1 cellular context compared by ENCODE assay signal in genomic region chr3:43686700-43687498, GRCh38.
A peak's percentile ranks its signal among the peaks of the same experiment; 100 is the strongest.
TF ChIP-seq lines count a peak whose summit lies in the region.

No MANE protein-coding gene starts in this region.

TF ChIP-seq in K562, 482 proteins besides CTCF, POLR2A, EP300 and RAD21 (continued from another document and continues in another):
- TF ChIP-seq ZBTB11 (CRISPR knock-in tag; IDR thresholded peaks at IDR 0.05) (peak in 1 of 3 experiments; percentile 86; a peak in 2 of 6 replicates), GATA2 (CRISPR knock-in tag; IDR thresholded peaks at IDR 0.05) (peak; percentile 76), RREB1 (CRISPR knock-in tag; IDR thresholded peaks at IDR 0.05) (peak; percentile 93; the same call in 1 of the 2 replicates), MAFG (tag; conservative IDR thresholded peaks at IDR 0.05) (peak; percentile 26; the same call in 1 of the 2 replicates), ZNF830 (CRISPR knock-in tag; IDR thresholded peaks at IDR 0.05) (no peak), CHD4 (IDR thresholded peaks at IDR 0.05; ENCODE audit: insufficient read depth, insufficient replicate concordance, low read depth, low read length, poor library complexity, severe bottlenecking) (no peak), ARID3A (IDR thresholded peaks at IDR 0.05; ENCODE audit: borderline replicate concordance, low read depth, low read length) (peak; percentile 98), KDM4B (IDR thresholded peaks at IDR 0.05; ENCODE audit: borderline replicate concordance in 2 of 2, low read depth in 1 of 2) (no peak), ZSCAN32 (CRISPR knock-in tag; IDR thresholded peaks at IDR 0.05) (no peak), HNRNPH1 (optimal IDR thresholded peaks at IDR 0.05; ENCODE audit: low read depth, low read length) (no peak), SMARCA4 (IDR thresholded peaks at IDR 0.05) (peak; percentile 96), MED1 (CRISPR knock-in tag; IDR thresholded peaks at IDR 0.05; ENCODE audit: borderline replicate concordance) (no peak), ZNF75A (CRISPR knock-in tag; IDR thresholded peaks at IDR 0.05) (no peak), PTRF (tag; IDR thresholded peaks at IDR 0.05) (peak; percentile 57; the same call in 1 of the 2 replicates), TCF3 (CRISPR knock-in tag; IDR thresholded peaks at IDR 0.05) (peak; percentile 96), PKNOX1 (IDR thresholded peaks at IDR 0.05) (peak; percentile 98), BRD9 (IDR thresholded peaks at IDR 0.05; ENCODE audit: low read depth, partially characterized antibody) (peak; percentile 58), FOXJ3 (CRISPR knock-in tag; IDR thresholded peaks at IDR 0.05) (no peak), TEAD1 (CRISPR knock-in tag; IDR thresholded peaks at IDR 0.05) (peak in 1 of 2 experiments; percentile 79; a peak in 3 of 4 replicates), HDAC1 (IDR thresholded peaks at IDR 0.05) (peak in 1 of 2 experiments; percentile 63; a peak in 1 of 4 replicates), TCFL5 (CRISPR knock-in tag; conservative IDR thresholded peaks at IDR 0.05) (no peak; the same call in 1 of the 2 replicates), SRSF7 (optimal IDR thresholded peaks at IDR 0.05; ENCODE audit: low read depth, low read length) (no peak), HSF4 (CRISPR knock-in tag; IDR thresholded peaks at IDR 0.05; ENCODE audit: borderline replicate concordance) (peak; percentile 97), GABPB2 (CRISPR knock-in tag; conservative IDR thresholded peaks at IDR 0.05) (no peak; the same call in 1 of the 2 replicates), MTF1 (CRISPR knock-in tag; IDR thresholded peaks at IDR 0.05; ENCODE audit: borderline replicate concordance) (0 out of 2 replicates have a peak, but pooled peaks have one; percentile 22), BCL6 (CRISPR knock-in tag; IDR thresholded peaks at IDR 0.05) (0 out of 2 replicates have a peak, but pooled peaks have one; percentile 24), MNT (conservative IDR thresholded peaks at IDR 0.05) (no peak), CBX3 (IDR thresholded peaks at IDR 0.05; ENCODE audit: borderline replicate concordance in 1 of 2, low read length in 2 of 2) (peak in 1 of 2 experiments; percentile 38; a peak in 1 of 3 replicates), MAZ (CRISPR knock-in tag; conservative IDR thresholded peaks at IDR 0.05 in 1 of 2, IDR thresholded peaks at IDR 0.05 in 1 of 2) (peak in 1 of 2 experiments; percentile 46; a peak in 1 of 4 replicates), NR1H2 (CRISPR knock-in tag; IDR thresholded peaks at IDR 0.05) (no peak), NEUROD1 (IDR thresholded peaks at IDR 0.05; ENCODE audit: borderline replicate concordance, low read depth, low read length, partially characterized antibody) (peak; percentile 59), ARID1B (IDR thresholded peaks at IDR 0.05) (peak; percentile 97), TARDBP (IDR thresholded peaks at IDR 0.05) (peak; percentile 75; the same call in 1 of the 2 replicates), NR2C2 (CRISPR knock-in tag; IDR thresholded peaks at IDR 0.05) (no peak), NR2C2 (tag; IDR thresholded peaks at IDR 0.05) (peak; percentile 46; the same call in 1 of the 2 replicates), CTBP1 (IDR thresholded peaks at IDR 0.05; ENCODE audit: borderline replicate concordance) (no peak), SNAPC5 (CRISPR knock-in tag; IDR thresholded peaks at IDR 0.05) (no peak)
- TF ChIP-seq, protein P1, sequence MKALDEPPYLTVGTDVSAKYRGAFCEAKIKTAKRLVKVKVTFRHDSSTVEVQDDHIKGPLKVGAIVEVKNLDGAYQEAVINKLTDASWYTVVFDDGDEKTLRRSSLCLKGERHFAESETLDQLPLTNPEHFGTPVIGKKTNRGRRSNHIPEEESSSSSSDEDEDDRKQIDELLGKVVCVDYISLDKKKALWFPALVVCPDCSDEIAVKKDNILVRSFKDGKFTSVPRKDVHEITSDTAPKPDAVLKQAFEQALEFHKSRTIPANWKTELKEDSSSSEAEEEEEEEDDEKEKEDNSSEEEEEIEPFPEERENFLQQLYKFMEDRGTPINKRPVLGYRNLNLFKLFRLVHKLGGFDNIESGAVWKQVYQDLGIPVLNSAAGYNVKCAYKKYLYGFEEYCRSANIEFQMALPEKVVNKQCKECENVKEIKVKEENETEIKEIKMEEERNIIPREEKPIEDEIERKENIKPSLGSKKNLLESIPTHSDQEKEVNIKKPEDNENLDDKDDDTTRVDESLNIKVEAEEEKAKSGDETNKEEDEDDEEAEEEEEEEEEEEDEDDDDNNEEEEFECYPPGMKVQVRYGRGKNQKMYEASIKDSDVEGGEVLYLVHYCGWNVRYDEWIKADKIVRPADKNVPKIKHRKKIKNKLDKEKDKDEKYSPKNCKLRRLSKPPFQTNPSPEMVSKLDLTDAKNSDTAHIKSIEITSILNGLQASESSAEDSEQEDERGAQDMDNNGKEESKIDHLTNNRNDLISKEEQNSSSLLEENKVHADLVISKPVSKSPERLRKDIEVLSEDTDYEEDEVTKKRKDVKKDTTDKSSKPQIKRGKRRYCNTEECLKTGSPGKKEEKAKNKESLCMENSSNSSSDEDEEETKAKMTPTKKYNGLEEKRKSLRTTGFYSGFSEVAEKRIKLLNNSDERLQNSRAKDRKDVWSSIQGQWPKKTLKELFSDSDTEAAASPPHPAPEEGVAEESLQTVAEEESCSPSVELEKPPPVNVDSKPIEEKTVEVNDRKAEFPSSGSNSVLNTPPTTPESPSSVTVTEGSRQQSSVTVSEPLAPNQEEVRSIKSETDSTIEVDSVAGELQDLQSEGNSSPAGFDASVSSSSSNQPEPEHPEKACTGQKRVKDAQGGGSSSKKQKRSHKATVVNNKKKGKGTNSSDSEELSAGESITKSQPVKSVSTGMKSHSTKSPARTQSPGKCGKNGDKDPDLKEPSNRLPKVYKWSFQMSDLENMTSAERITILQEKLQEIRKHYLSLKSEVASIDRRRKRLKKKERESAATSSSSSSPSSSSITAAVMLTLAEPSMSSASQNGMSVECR (CRISPR knock-in tag; IDR thresholded peaks at IDR 0.05): peak; percentile 44; the same call in 1 of the 2 replicates
- TF ChIP-seq, protein P2, sequence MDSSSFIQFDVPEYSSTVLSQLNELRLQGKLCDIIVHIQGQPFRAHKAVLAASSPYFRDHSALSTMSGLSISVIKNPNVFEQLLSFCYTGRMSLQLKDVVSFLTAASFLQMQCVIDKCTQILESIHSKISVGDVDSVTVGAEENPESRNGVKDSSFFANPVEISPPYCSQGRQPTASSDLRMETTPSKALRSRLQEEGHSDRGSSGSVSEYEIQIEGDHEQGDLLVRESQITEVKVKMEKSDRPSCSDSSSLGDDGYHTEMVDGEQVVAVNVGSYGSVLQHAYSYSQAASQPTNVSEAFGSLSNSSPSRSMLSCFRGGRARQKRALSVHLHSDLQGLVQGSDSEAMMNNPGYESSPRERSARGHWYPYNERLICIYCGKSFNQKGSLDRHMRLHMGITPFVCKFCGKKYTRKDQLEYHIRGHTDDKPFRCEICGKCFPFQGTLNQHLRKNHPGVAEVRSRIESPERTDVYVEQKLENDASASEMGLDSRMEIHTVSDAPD (CRISPR knock-in tag; IDR thresholded peaks at IDR 0.05): 0 out of 2 replicates have a peak, but pooled peaks have one; percentile 52
